In genomic region chr3:186080849-186081438, GRCh38 we compare ENCODE assay signal across 23 cellular contexts. TPM values are rescaled to one million over a fixed set of nuclear protein-coding genes. Genes with fewer than 3 reads are reported as not detected.
DNase-seq lines count a peak whose midpoint lies in the region; ATAC-seq and TF ChIP-seq lines count a peak whose summit lies in the region.
"Had no signal": no experiment of that assay in that cellular context is flagged by ENCODE, and none has a peak within 500 bp of the region (broad histone marks: within the 10 kb centered on the region; RNA-seq: fewer than 3 reads in every experiment).

No MANE protein-coding gene starts in this region.

- peak; percentile 59 for DNase-seq in endodermal cell
- peak; percentile 73 for DNase-seq in medulla oblongata (ENCODE audit: extremely low spot score)
- DNase-seq in LoVo (ENCODE audit: low spot score), result no peak
- no peak for DNase-seq in D341Med (ENCODE audit: low spot score)
- DNase-seq in heart right ventricle, result no peak
- DNase-seq in omental fat pad (ENCODE audit: low spot score), result no peak
- DNase-seq: Calu3; CD4-positive, alpha-beta T cell; DMS53; EL; KBM-7; MV-4-11; NCI-H187; NCI-H2107; NCI-H510A treated with DMSO at 0.1 percent for 48 hours; NCI-H82; RPMI8226; SIG-M5 had no signal

- no peak for TF ChIP-seq CTCF in endodermal cell (conservative IDR thresholded peaks at IDR 0.05)
- no peak for TF ChIP-seq CTCF in heart right ventricle (IDR thresholded peaks at IDR 0.05)
- no peak for TF ChIP-seq CTCF in omental fat pad (IDR thresholded peaks at IDR 0.05)

- H3K9me3 Mint-ChIP-seq in endodermal cell, result no peaks in the 10 kb centered on the region
- H3K9me3 Mint-ChIP-seq: CD4-positive, alpha-beta T cell had no signal

- intact Hi-C loops in heart right ventricle (cut with DNase I), result no loop called here

- no peak overlapping the region for H3K9ac ChIP-seq in BLaER1
- no peak overlapping the region for H3K9ac ChIP-seq in HUES64 (ENCODE audit: low read depth, low read length)
- no peak overlapping the region for H3K9ac ChIP-seq in endodermal cell (ENCODE audit: extremely low read depth, low read length, poor library complexity, severe bottlenecking)

- H3K9me3 ChIP-seq in BLaER1 (peaks cover 26% of the 10 kb centered on the region), HUES64 (ENCODE audit: insufficient read depth, low read depth, low read length) (no peaks in the 10 kb centered on the region), endodermal cell (ENCODE audit: control insufficient read depth, low read length) (peaks cover 4% of the 10 kb centered on the region), heart right ventricle (no peaks in the 10 kb centered on the region)
- H3K9me3 ChIP-seq: HAP-1 had no signal

- no peak overlapping the region for H3K4me3 ChIP-seq in BLaER1
- H3K4me3 ChIP-seq in HUES64 (ENCODE audit: low read length), result no peak overlapping the region
- H3K4me3 ChIP-seq in endodermal cell (ENCODE audit: low read length), result no peak overlapping the region
- no peak overlapping the region for H3K4me3 ChIP-seq in heart right ventricle
- H3K4me3 ChIP-seq: HAP-1 had no signal

- peak overlapping the region; percentile 90 for H3K27ac Mint-ChIP-seq in endodermal cell
- H3K27ac Mint-ChIP-seq: CD4-positive, alpha-beta T cell had no signal

- H3K36me3 ChIP-seq in BLaER1 (peaks cover 99% of the 10 kb centered on the region), HUES64 (ENCODE audit: insufficient read depth, low read length) (peaks cover 31% of the 10 kb centered on the region), endodermal cell (ENCODE audit: control insufficient read depth, insufficient read depth, low read length) (peaks cover 52% of the 10 kb centered on the region), heart right ventricle (peaks cover 0 to 30% (median 0%) of the 10 kb centered on the region in 9 donors)
- H3K36me3 ChIP-seq: HAP-1 had no signal

- no peaks in the 10 kb centered on the region for H3K27me3 Mint-ChIP-seq in endodermal cell (ENCODE audit: insufficient read depth)

- H3K27me3 ChIP-seq in BLaER1 (no peaks in the 10 kb centered on the region), HUES64 (ENCODE audit: insufficient read depth, low read length) (no peaks in the 10 kb centered on the region), endodermal cell (ENCODE audit: control insufficient read depth, insufficient read depth, low read length, poor library complexity, severe bottlenecking) (no peaks in the 10 kb centered on the region), heart right ventricle (no peaks in the 10 kb centered on the region)

- H4K20me1 ChIP-seq in BLaER1, result peaks cover 42% of the 10 kb centered on the region

- H3K36me3 Mint-ChIP-seq in endodermal cell (ENCODE audit: low read depth), result peaks cover 50% of the 10 kb centered on the region

- peaks cover 47% of the 10 kb centered on the region for H3K4me1 Mint-ChIP-seq in endodermal cell

- 52% methylated on average over 5 of the region's 5 CpGs for WGBS in HUES64
- WGBS in endodermal cell (ENCODE audit: insufficient coverage in 1 of 2, insufficient read length in 1 of 2), 2 experiments, result 69 to 80% methylated on average over 3 to 5 of the region's 5 CpGs
- 64 to 67% methylated on average over 5 of the region's 5 CpGs for WGBS in heart right ventricle, 2 donors

- peaks cover 44% of the 10 kb centered on the region for H3K4me1 ChIP-seq in BLaER1
- peaks cover 61% of the 10 kb centered on the region for H3K4me1 ChIP-seq in HUES64 (ENCODE audit: insufficient read depth, low read length)
- no peaks in the 10 kb centered on the region for H3K4me1 ChIP-seq in endodermal cell (ENCODE audit: control insufficient read depth, insufficient read depth, low read length)
- peaks cover 0 to 12% (median 0%) of the 10 kb centered on the region in 9 donors for H3K4me1 ChIP-seq in heart right ventricle

- ATAC-seq in heart right ventricle (no peak), omental fat pad (ENCODE audit: low FRiP score) (no peak)
- ATAC-seq: HepG2 had no signal

- H3K4me3 Mint-ChIP-seq in endodermal cell, result peak overlapping the region; percentile 32
- H3K4me3 Mint-ChIP-seq: CD4-positive, alpha-beta T cell had no signal

- H3K4me2 ChIP-seq in BLaER1, result peak overlapping the region; percentile 57

- H3K27ac ChIP-seq in BLaER1 (peak overlapping the region; percentile 51), HUES64 (ENCODE audit: low read depth, low read length) (peak overlapping the region; percentile 57; the same call in 1 of the 2 replicates), endodermal cell (ENCODE audit: low read depth, low read length) (no peak overlapping the region), heart right ventricle (no peak overlapping the region)
- H3K27ac ChIP-seq: 22Rv1 had no signal

RNA-seq across cellular contexts. Expression of gene ETV5, which starts 27.9 kb away (rescaled TPM):
- polyA plus RNA-seq in HUES64 (2013, experiment 1 of 2), result 30.4 TPM
- polyA plus RNA-seq in HUES64 (2013, experiment 2 of 2), result 41.0 TPM
- 10 to 100 TPM; 56.4 to 84.1 TPM for total RNA-seq in endodermal cell
- 35.3 TPM for polyA plus RNA-seq in endodermal cell (2013, experiment 1 of 2)
- 36.0 TPM for polyA plus RNA-seq in endodermal cell (2013, experiment 2 of 2)
- 10 to 100 TPM in 1 of 10 donors, 1 to 10 TPM in 9; 4.4 to 12.6 (median 5.8) TPM for total RNA-seq in heart right ventricle
- polyA plus RNA-seq in heart right ventricle, result 1 to 10 TPM; 1.5 to 5.3 TPM
- 10 to 100 TPM; 10.3 to 23.3 (median 14.5) TPM for total RNA-seq in omental fat pad
- total RNA-seq: CD4-positive, alpha-beta T cell had no signal

Comparison
In these comparisons a context has a peak if more than half of its experiments do, and no peak if none do; other contexts are left out.
1. H3K27ac ChIP-seq: peak in BLaER1 (single experiment) and HUES64 (single experiment); none in endodermal cell (single experiment) and heart right ventricle (0 of 10).
2. DNase-seq: peak in endodermal cell (single experiment) and medulla oblongata (single experiment); none in LoVo (single experiment), D341Med (single experiment), heart right ventricle (0 of 2) and omental fat pad (single experiment).